ENCODE assay signal across 8 cellular contexts in the genomic region with DNA sequence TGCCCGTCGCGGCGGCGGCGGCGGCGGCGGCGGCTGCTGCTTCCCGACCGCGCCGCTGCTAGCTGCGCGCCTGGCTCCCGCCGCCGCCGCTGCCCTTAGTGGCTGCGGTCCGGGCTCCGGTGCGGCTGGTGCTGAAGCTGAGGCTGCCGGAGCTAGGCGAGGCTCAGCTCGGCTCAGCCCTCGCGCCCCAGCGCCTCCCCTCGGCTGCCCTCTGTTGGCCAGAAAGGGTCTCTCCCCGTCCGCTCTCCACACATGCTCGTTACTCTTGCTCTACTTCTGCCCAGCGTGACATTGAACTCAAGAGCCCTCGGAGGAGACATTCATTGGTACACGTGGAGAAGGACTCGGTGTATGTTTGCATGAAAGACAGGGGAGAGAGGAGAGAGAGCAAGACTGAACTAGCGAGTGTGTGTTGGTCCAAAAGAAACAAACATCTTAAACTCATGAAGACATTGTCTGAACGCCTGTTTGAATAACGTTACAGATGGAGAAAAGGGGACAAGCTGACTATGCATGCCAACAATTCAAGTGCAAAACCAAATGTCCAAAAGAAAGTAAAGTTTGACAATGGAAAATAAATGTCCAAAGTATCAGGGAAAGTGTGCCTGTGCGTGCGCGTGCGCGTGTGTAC. TPM values are rescaled to one million over a fixed set of nuclear protein-coding genes. Genes with fewer than 3 reads are reported as not detected.
A peak's percentile ranks its signal among the peaks of the same experiment; 100 is the strongest.
DNase-seq lines count a peak whose midpoint lies in the region; ATAC-seq and TF ChIP-seq lines count a peak whose summit lies in the region.

A gene (minus strand): TSS at position 175 of the 631 bp plus-strand sequence.

- DNase-seq in GM10266 (ENCODE audit: extremely low spot score) (peak; percentile 38), NCI-H446 (lab: John Stamatoyannopoulos, UW) (peak; percentile 93 to 97), amygdala (lab: John Stamatoyannopoulos, UW) (peak in 55 of 56 donors; percentile 9 to 80 (median 58)), right cardiac atrium (peak; percentile 78 to 91 (median 88)), psoas muscle (peak; percentile 69 to 89), NCI-H345 (lab: John Stamatoyannopoulos, UW) (no peak)

- intact Hi-C loops in right cardiac atrium (cut with DNase I) = loop anchor here in 2 of 4 donors (2.0 to 10.0 kb wide), 2 partner anchors 76 to 652 kb away; no protein-coding TSS in a partner anchor
- intact Hi-C loops in psoas muscle (cut with DNase I) = loop anchor here in 1 of 2 donors (5.0 kb wide), 1 partner anchor 659 kb away; no protein-coding TSS in a partner anchor

- no peaks in the 10 kb centered on the region for H3K36me3 ChIP-seq in psoas muscle (ENCODE audit: insufficient read depth in 1 of 2, low read depth in 1 of 2)

- H3K4me3 ChIP-seq in right cardiac atrium (ENCODE audit: low read length) = peak within 1 kb of the TSS; percentile 42
- peak within 1 kb of the TSS; percentile 67 for H3K4me3 ChIP-seq in psoas muscle

- TF ChIP-seq CTCF in GM10266 (IDR thresholded peaks at IDR 0.05; ENCODE audit: control insufficient read depth, insufficient read depth, low read depth, missing control alignments) = peak; percentile 39
- TF ChIP-seq CTCF in psoas muscle (IDR thresholded peaks at IDR 0.05) = peak; percentile 74

- ATAC-seq in HG02759 (IDR thresholded peaks at IDR 0.05; ENCODE audit: unreplicated experiment) = peak; percentile 98
- peak; percentile 99 for ATAC-seq in right cardiac atrium
- ATAC-seq in psoas muscle = peak; percentile 97 to 100 (median 99)
- no peak for ATAC-seq in HG03108 (IDR thresholded peaks at IDR 0.05; ENCODE audit: unreplicated experiment)

- H3K9me3 ChIP-seq in right cardiac atrium (ENCODE audit: control insufficient read depth, low read length) (peaks cover 1% of the 10 kb centered on the region), psoas muscle (no peaks in the 10 kb centered on the region)

- H3K27ac ChIP-seq in right cardiac atrium (ENCODE audit: low read length) (no peak within 1 kb of the TSS), psoas muscle (no peak within 1 kb of the TSS)

- H3K4me1 ChIP-seq in right cardiac atrium (ENCODE audit: control insufficient read depth, insufficient read depth, low read length) (no peaks in the 10 kb centered on the region), psoas muscle (no peaks in the 10 kb centered on the region)

- 14% methylated on average over 46 of the region's 46 CpGs for whole genome bisulfite sequencing in right cardiac atrium
- 14 to 22% (median 20%) methylated on average over 27 to 46 of the region's 46 CpGs for WGBS in psoas muscle, 3 donors

- H3K27me3 ChIP-seq in right cardiac atrium (ENCODE audit: control insufficient read depth, insufficient read depth) (no peaks in the 10 kb centered on the region), psoas muscle (ENCODE audit: insufficient read depth in 3 of 3, low read length in 2 of 3) (peaks cover 0 to 20% (median 7%) of the 10 kb centered on the region in 3 donors)

RNA-seq across cellular contexts. Expression of the gene that starts here (rescaled TPM):
- total RNA-seq in right cardiac atrium = 10 to 100 TPM; 13.1 to 15.5 (median 14.3) TPM
- polyA plus RNA-seq in right cardiac atrium = 5.1 TPM
- total RNA-seq in psoas muscle = under 1 TPM in 2 of 4 donors, not detected in 2; 0.20 to 0.36 TPM
- under 1 TPM in 2 of 3 donors, not detected in 1; 0.27 to 0.31 TPM for polyA plus RNA-seq in psoas muscle

Comparison
In these comparisons a context has a peak if more than half of its experiments do, and no peak if none do; other contexts are left out.
1. RNA of the gene that starts here (total RNA-seq): 13.1 to 15.5 TPM in right cardiac atrium; 0.20 to 0.36 TPM in psoas muscle; every median in the first group is over 10 times any median in the second.
2. Peak in DNase-seq, ATAC-seq and H3K4me3 ChIP-seq in psoas muscle; RNA of the gene not detected or under 1 TPM.